8 cellular contexts compared by ENCODE assay signal in the genomic region with DNA sequence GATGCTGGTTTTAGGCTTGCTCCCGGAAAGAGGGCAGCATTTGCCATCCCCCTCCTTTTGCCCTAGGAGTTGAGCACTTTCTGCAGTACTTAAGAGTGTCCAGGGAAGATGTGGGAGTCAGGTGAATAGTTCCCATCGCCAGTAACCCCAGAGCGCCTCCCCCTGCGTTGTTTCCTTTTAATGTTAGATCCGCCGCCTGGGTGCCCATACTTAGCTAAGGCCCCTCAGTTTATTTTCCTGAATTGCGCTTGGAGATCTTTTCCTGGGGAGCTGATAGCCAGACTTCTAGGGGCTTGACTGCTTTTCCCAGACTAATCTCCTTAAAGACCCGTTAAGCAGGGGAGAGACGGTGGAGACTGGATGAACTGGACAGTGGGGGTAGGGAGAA. TPM values are rescaled to one million over a fixed set of nuclear protein-coding genes. Genes with fewer than 3 reads are reported as not detected.
A peak's percentile ranks its signal among the peaks of the same experiment; 100 is the strongest.
DNase-seq lines count a peak whose midpoint lies in the region; ATAC-seq and TF ChIP-seq lines count a peak whose summit lies in the region.

No MANE protein-coding gene starts in this region.

- BruUV-seq in PC-3 (replicated peaks; lab: Mats Ljungman, UMichigan) (TSS peak; percentile 71), Caco-2 (replicated peaks; lab: Mats Ljungman, UMichigan) (no TSS peak)

- H4K20me1 ChIP-seq in PC-3 (ENCODE audit: low read length), result no peaks in the 10 kb centered on the region

- intact Hi-C loops in PC-3 (cut with micrococcal nuclease), result loop anchor here (1.0 to 5.0 kb wide), 3 partner anchors 36 to 74 kb away; partner anchors contain the start of gene PCDHAC1
- intact Hi-C loops in CD8-positive, alpha-beta T cell (cut with DNase I, micrococcal nuclease), result no loop called here
- intact Hi-C loops in Caco-2 (cut with micrococcal nuclease; ENCODE audit: unreplicated experiment), result no loop called here

- TF ChIP-seq CTCF in BJ (IDR thresholded peaks at IDR 0.05; ENCODE audit: insufficient read depth, low read depth, low read length), result no peak
- TF ChIP-seq CTCF in PC-3 (conservative IDR thresholded peaks at IDR 0.05; ENCODE audit: low read depth, low read length), result no peak
- no peak for TF ChIP-seq CTCF in fibroblast of pulmonary artery (IDR thresholded peaks at IDR 0.05; ENCODE audit: low read length, missing control alignments)
- TF ChIP-seq CTCF in parathyroid adenoma (IDR thresholded peaks at IDR 0.05), result no peak
- no peak for TF ChIP-seq CTCF in CD8-positive, alpha-beta T cell (IDR thresholded peaks at IDR 0.05)
- no peak for TF ChIP-seq CTCF in Caco-2 (IDR thresholded peaks at IDR 0.05; ENCODE audit: insufficient read depth in 1 of 2, low read depth in 1 of 2, low read length in 1 of 2, severe bottlenecking in 1 of 2, unreplicated experiment in 1 of 2)

- no peak overlapping the region for H3K4me3 Mint-ChIP-seq in CD8-positive, alpha-beta T cell
- no peak overlapping the region for H3K4me3 Mint-ChIP-seq in Caco-2 (ENCODE audit: unreplicated experiment)

- H3K36me3 Mint-ChIP-seq in CD8-positive, alpha-beta T cell, result no peaks in the 10 kb centered on the region
- H3K36me3 Mint-ChIP-seq in Caco-2 (ENCODE audit: insufficient read depth, unreplicated experiment), result no peaks in the 10 kb centered on the region

- ATAC-seq in PC-3 (peak; percentile 36), GM21529 (IDR thresholded peaks at IDR 0.05; ENCODE audit: unreplicated experiment) (no peak), HG03196 (IDR thresholded peaks at IDR 0.05; ENCODE audit: unreplicated experiment) (no peak)
- ATAC-seq in CD8-positive, alpha-beta T cell, result no peak

- no peak overlapping the region for H3K27ac Mint-ChIP-seq in CD8-positive, alpha-beta T cell
- H3K27ac Mint-ChIP-seq in Caco-2 (ENCODE audit: unreplicated experiment), result no peak overlapping the region

- H3K9me3 Mint-ChIP-seq in CD8-positive, alpha-beta T cell, result no peaks in the 10 kb centered on the region
- no peaks in the 10 kb centered on the region for H3K9me3 Mint-ChIP-seq in Caco-2 (ENCODE audit: unreplicated experiment)

- no peak for DNase-seq in BJ (ENCODE audit: low read depth)
- DNase-seq in PC-3, result peak; percentile 8
- DNase-seq in fibroblast of pulmonary artery (ENCODE audit: low read depth), result no peak
- DNase-seq in CD8-positive, alpha-beta T cell, result no peak
- DNase-seq in Caco-2, result no peak

- H3K4me1 ChIP-seq in PC-3 (ENCODE audit: insufficient read depth, low read length), result peaks cover 16% of the 10 kb centered on the region
- H3K4me1 ChIP-seq in parathyroid adenoma, result peaks cover 24% of the 10 kb centered on the region
- H3K4me1 ChIP-seq in CD8-positive, alpha-beta T cell (ENCODE audit: insufficient read depth, low read length), result no peaks in the 10 kb centered on the region
- no peaks in the 10 kb centered on the region for H3K4me1 ChIP-seq in Caco-2

- H3K9ac ChIP-seq in PC-3 (ENCODE audit: low read length), result peak overlapping the region; percentile 42; the same call in 1 of the 2 replicates
- H3K9ac ChIP-seq in parathyroid adenoma, result peak overlapping the region; percentile 15

- no peaks in the 10 kb centered on the region for H3K9me3 ChIP-seq in PC-3 (ENCODE audit: low read length)
- no peaks in the 10 kb centered on the region for H3K9me3 ChIP-seq in parathyroid adenoma (ENCODE audit: control insufficient read depth, low read length)
- H3K9me3 ChIP-seq in CD8-positive, alpha-beta T cell (ENCODE audit: low read length), result no peaks in the 10 kb centered on the region
- H3K9me3 ChIP-seq in Caco-2, result no peaks in the 10 kb centered on the region

- H3K79me2 ChIP-seq in PC-3 (ENCODE audit: low read length) (peaks cover 11% of the 10 kb centered on the region; the same call in 1 of the 2 replicates), parathyroid adenoma (peaks cover 20% of the 10 kb centered on the region)

- H3F3A ChIP-seq in PC-3 (ENCODE audit: low read length, unreplicated experiment), result no peaks in the 10 kb centered on the region

- peak overlapping the region; percentile 31; the same call in 1 of the 2 replicates for H3K4me3 ChIP-seq in BJ (ENCODE audit: low read depth, low read length)
- H3K4me3 ChIP-seq in PC-3 (ENCODE audit: low read length), result peak overlapping the region; percentile 90
- H3K4me3 ChIP-seq in fibroblast of pulmonary artery (replicated peaks; ENCODE audit: low read depth, low read length), result peak overlapping the region; percentile 46
- H3K4me3 ChIP-seq in parathyroid adenoma (ENCODE audit: low read depth, low read length), result peak overlapping the region; percentile 72
- H3K4me3 ChIP-seq in CD8-positive, alpha-beta T cell (ENCODE audit: low read depth, low read length), result no peak overlapping the region
- no peak overlapping the region for H3K4me3 ChIP-seq in Caco-2 (ENCODE audit: low read depth, low read length)

- H2AFZ ChIP-seq in PC-3 (ENCODE audit: low read length) (peak overlapping the region; percentile 94), parathyroid adenoma (peak overlapping the region; percentile 96)

- H3K4me2 ChIP-seq in PC-3 (ENCODE audit: low read length) (peak overlapping the region; percentile 97), parathyroid adenoma (ENCODE audit: low read length) (peak overlapping the region; percentile 66)

- no peak overlapping the region for H3K27ac ChIP-seq in PC-3 (ENCODE audit: low read length)
- peak overlapping the region; percentile 93 for H3K27ac ChIP-seq in parathyroid adenoma
- no peak overlapping the region for H3K27ac ChIP-seq in CD8-positive, alpha-beta T cell (ENCODE audit: low read depth, low read length)

- H3K27me3 ChIP-seq in BJ (ENCODE audit: control insufficient read depth, insufficient read depth, low read length) (no peaks in the 10 kb centered on the region), PC-3 (ENCODE audit: low read length) (no peaks in the 10 kb centered on the region), parathyroid adenoma (ENCODE audit: control insufficient read depth, insufficient read depth, low read length) (no peaks in the 10 kb centered on the region), Caco-2 (replicated peaks; ENCODE audit: control insufficient read depth, insufficient read depth, low read length) (no peaks in the 10 kb centered on the region)
- H3K27me3 ChIP-seq in CD8-positive, alpha-beta T cell (ENCODE audit: insufficient read depth, low read length), result no peaks in the 10 kb centered on the region

- H3K27me3 Mint-ChIP-seq in CD8-positive, alpha-beta T cell (ENCODE audit: low read depth), result peaks cover 33% of the 10 kb centered on the region
- H3K27me3 Mint-ChIP-seq in Caco-2 (ENCODE audit: insufficient read depth, unreplicated experiment), result no peaks in the 10 kb centered on the region

- H3K4me1 Mint-ChIP-seq in CD8-positive, alpha-beta T cell (ENCODE audit: low read depth), result peaks cover 3% of the 10 kb centered on the region
- H3K4me1 Mint-ChIP-seq in Caco-2 (ENCODE audit: low read depth, unreplicated experiment), result no peaks in the 10 kb centered on the region

- CTCF ChIA-PET in BJ (lab: Yijun Ruan, JAX), result no interaction called here
- CTCF ChIA-PET in PC-3 (lab: Charles Lee), result interaction anchor here (1.2 to 1.4 kb wide), 2 partner anchors 74 to 145 kb away, joined by 4 to 7 read pairs; partner anchors contain the start of gene PCDHA5
- CTCF ChIA-PET in CD8-positive, alpha-beta T cell (lab: Charles Lee), result no interaction called here
- CTCF ChIA-PET in Caco-2 (lab: Charles Lee), result no interaction called here

- H3K36me3 ChIP-seq in BJ (ENCODE audit: control insufficient read depth, insufficient read depth, low read length) (no peaks in the 10 kb centered on the region), PC-3 (ENCODE audit: low read depth, low read length) (no peaks in the 10 kb centered on the region), parathyroid adenoma (ENCODE audit: control insufficient read depth, insufficient read depth, low read length) (no peaks in the 10 kb centered on the region), Caco-2 (ENCODE audit: control insufficient read depth, insufficient read depth, low read length) (no peaks in the 10 kb centered on the region)
- H3K36me3 ChIP-seq in CD8-positive, alpha-beta T cell (ENCODE audit: insufficient read depth, low read length), result no peaks in the 10 kb centered on the region

- POLR2A ChIA-PET in BJ (lab: Charles Lee) (no interaction called here), PC-3 (lab: Charles Lee; ENCODE audit: unreplicated experiment) (interaction anchor here (0.6 to 1.7 kb wide), 2 partner anchors 45 to 74 kb away, joined by 4 to 6 read pairs; no protein-coding TSS in a partner anchor), Caco-2 (lab: Charles Lee) (no interaction called here)
- POLR2A ChIA-PET in CD8-positive, alpha-beta T cell (lab: Charles Lee), result no interaction called here

- H3K9me2 ChIP-seq in PC-3 (replicated peaks; ENCODE audit: low read length), result no peaks in the 10 kb centered on the region

RNA-seq across cellular contexts. Expression of gene PCDHAC2, which starts 0.4 kb away (rescaled TPM):
- 0.06 TPM in 1 of 2 replicates, not detected in the other for polyA plus RNA-seq in BJ (2011; rRNA removed)
- 0.14 and 0.31 TPM in 2 replicates for polyA minus RNA-seq in BJ (2011; rRNA and poly(A)+ RNA removed)
- total RNA-seq in PC-3 (2014; rRNA removed), result 4.2 and 8.2 TPM in 2 replicates
- not detected for total RNA-seq in CD8-positive, alpha-beta T cell
- not detected in 2 replicates for total RNA-seq in Caco-2 (2022)

RNA-seq across cellular contexts. Expression of gene PCDHAC1, which starts 39.8 kb away (rescaled TPM):
- polyA plus RNA-seq in BJ (2011; rRNA removed), result 0.02 TPM in 1 of 2 replicates, not detected in the other
- 0.05 and 0.31 TPM in 2 replicates for polyA minus RNA-seq in BJ (2011; rRNA and poly(A)+ RNA removed)
- total RNA-seq in PC-3 (2014; rRNA removed), result 4.8 and 6.2 TPM in 2 replicates
- not detected for total RNA-seq in CD8-positive, alpha-beta T cell
- not detected in 2 replicates for total RNA-seq in Caco-2 (2022)

Comparison
In these comparisons a context has a peak if more than half of its experiments do, and no peak if none do; other contexts are left out.
1. H3K4me3 ChIP-seq: peak in BJ (single experiment), PC-3 (single experiment), fibroblast of pulmonary artery (single experiment) and parathyroid adenoma (single experiment); none in CD8-positive, alpha-beta T cell (single experiment) and Caco-2 (single experiment).